ENCODE assay signal across 8 cellular contexts in the genomic region with DNA sequence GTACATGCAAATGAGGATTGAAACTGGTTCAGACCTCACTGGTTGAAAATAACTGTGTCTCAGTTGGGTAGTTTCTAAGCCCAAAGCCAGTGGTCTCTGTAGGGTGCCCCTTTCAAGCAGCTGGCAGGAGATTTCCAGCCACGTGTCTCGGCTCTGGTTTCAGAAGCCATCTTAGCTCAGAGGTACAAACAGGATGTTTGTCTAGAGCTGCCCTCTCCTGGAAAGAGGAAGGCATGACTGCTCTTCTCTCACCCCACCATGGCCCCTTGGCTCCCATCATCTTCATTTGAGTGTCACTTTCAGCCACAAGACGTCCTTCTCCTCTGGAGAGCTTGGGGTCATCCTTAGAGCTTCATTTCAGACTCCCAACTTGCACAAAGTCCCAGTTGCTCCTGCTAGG. TPM values are rescaled to one million over a fixed set of nuclear protein-coding genes. Genes with fewer than 3 reads are reported as not detected.
DNase-seq lines count a peak whose midpoint lies in the region; ATAC-seq, FAIRE-seq and TF ChIP-seq lines count a peak whose summit lies in the region.
"Not testable (repeated sequence)": the region's sequence is repeated elsewhere in the genome, so short reads cannot be mapped to it uniquely, and the experiment has no call there.

No MANE protein-coding gene starts in this region.

- H3K27me3 ChIP-seq in pancreas: not testable (repeated sequence)

- not testable (repeated sequence) for H3K36me3 ChIP-seq in pancreas

- 34 to 56% methylated on average over 3 of the region's 3 CpGs for WGBS in pancreas, 2 donors

- H3K4me3 Mint-ChIP-seq in CD14-positive monocyte: not testable (repeated sequence)

- DNase-seq in CD14-positive monocyte (ENCODE audit: low spot score); pancreas: not testable (repeated sequence)
- DNase-seq in NCI-H1694 treated with DMSO at 0.1 percent for 48 hours (lab: John Stamatoyannopoulos, UW) (peak; percentile 3), erythroblast (lab: John Stamatoyannopoulos, UW) (peak; percentile 13 to 40)

- H3K27me3 Mint-ChIP-seq in CD14-positive monocyte (ENCODE audit: low read depth in 3 of 3): not testable (repeated sequence)

- not testable (repeated sequence) for TF ChIP-seq POLR2A in erythroblast (IDR thresholded peaks at IDR 0.05; ENCODE audit: low read length)

- not testable (repeated sequence) for H3K4me1 Mint-ChIP-seq in CD14-positive monocyte

- TF ChIP-seq CTCF in CD14-positive monocyte (IDR thresholded peaks at IDR 0.05): peak; percentile 17
- TF ChIP-seq CTCF in pancreas (IDR thresholded peaks at IDR 0.05): not testable (repeated sequence)

- H3K9me3 ChIP-seq in pancreas: not testable (repeated sequence)

- ATAC-seq in GM18867 (IDR thresholded peaks at IDR 0.05; ENCODE audit: unreplicated experiment) (peak; percentile 79), GM21786 (IDR thresholded peaks at IDR 0.05; ENCODE audit: unreplicated experiment) (peak; percentile 76), HG03354 (IDR thresholded peaks at IDR 0.05; ENCODE audit: poor library complexity, severe bottlenecking, unreplicated experiment) (peak; percentile 97), SK-N-SH treated with all-trans-retinoic acid at 6 μM for 48 hours (peak; percentile 63; the same call in 2 of the 3 replicates), pancreas (peak; percentile 69 to 84 (median 80))

- H3K9me3 Mint-ChIP-seq in CD14-positive monocyte: not testable (repeated sequence)

- not testable (repeated sequence) for H3K27ac Mint-ChIP-seq in CD14-positive monocyte

- not testable (repeated sequence) for H3K4me1 ChIP-seq in pancreas

- not testable (repeated sequence) for H3K36me3 Mint-ChIP-seq in CD14-positive monocyte

- intact Hi-C loops in CD14-positive monocyte (cut with micrococcal nuclease); pancreas (cut with DNase I): not testable (repeated sequence)

- H3K4me3 ChIP-seq in pancreas: not testable (repeated sequence)

- not testable (repeated sequence) for H3K27ac ChIP-seq in pancreas

- not testable (repeated sequence) for FAIRE-seq in pancreas (lab: Jason Lieb, UNC)

RNA-seq across cellular contexts. Expression of gene TMEM254, which starts 49.3 kb away (rescaled TPM):
- polyA plus RNA-seq in CD14-positive monocyte: 10 to 100 TPM; 25.9 to 43.1 TPM
- 10 to 100 TPM in 3 of 6 donors, 1 to 10 TPM in 3; 6.3 to 13.5 (median 10.3) TPM for total RNA-seq in pancreas
- 1 to 10 TPM; 6.9 to 8.6 TPM for polyA plus RNA-seq in pancreas
